20 cellular contexts compared by ENCODE assay signal in genomic region chr4:13173974-13174373, GRCh38.
DNase-seq lines count a peak whose midpoint lies in the region; ATAC-seq and TF ChIP-seq lines count a peak whose summit lies in the region.
"Had no signal": no experiment of that assay in that cellular context is flagged by ENCODE, and none has a peak within 500 bp of the region (broad histone marks: within the 10 kb centered on the region; RNA-seq: fewer than 3 reads in every experiment).

No MANE protein-coding gene starts in this region.

- no peak for TF ChIP-seq CTCF in esophagus muscularis mucosa (IDR thresholded peaks at IDR 0.05)
- no peak for TF ChIP-seq CTCF in dorsolateral prefrontal cortex (IDR thresholded peaks at IDR 0.05 in 54 of 56, conservative IDR thresholded peaks at IDR 0.05 in 2 of 56; ENCODE audit: low read depth in 1 of 56, partially characterized antibody in 56 of 56)

- intact Hi-C loops in esophagus muscularis mucosa (cut with DNase I) (no loop called here), left ventricle myocardium superior (cut with micrococcal nuclease) (no loop called here), sciatic nerve (cut with DNase I) (no loop called here), aorta (cut with DNase I) (no loop called here), dorsolateral prefrontal cortex (cut with DNase I) (no loop called here)

- H3K4me3 ChIP-seq in esophagus muscularis mucosa, result no peak overlapping the region
- H3K4me3 ChIP-seq in aorta (ENCODE audit: low read length in 2 of 2), result no peak overlapping the region
- H3K4me3 ChIP-seq in dorsolateral prefrontal cortex, result no peak overlapping the region
- H3K4me3 ChIP-seq: adrenal gland had no signal

- WGBS in esophagus muscularis mucosa, result 61% methylated on average over 7 of the region's 7 CpGs
- 54 to 66% methylated on average over 7 of the region's 7 CpGs for WGBS in aorta, 2 donors

- DNase-seq in esophagus muscularis mucosa (ENCODE audit: extremely low spot score), result peak; percentile 92
- peak; percentile 67 for DNase-seq in left ventricle myocardium superior
- DNase-seq in sciatic nerve (ENCODE audit: low spot score), result peak; percentile 77
- peak in 1 of 2 donors; percentile 70 for DNase-seq in aorta
- DNase-seq in NK-92 (lab: John Stamatoyannopoulos, UW; ENCODE audit: unreplicated experiment), result no peak
- no peak for DNase-seq in dorsolateral prefrontal cortex
- no peak for DNase-seq in HuH-7.5 (ENCODE audit: low spot score)
- DNase-seq: activated CD4-positive, CD25-positive, alpha-beta regulatory T cell treated with anti-CD3 and anti-CD28 coated beads, Interleukin-2, amount 50 U/mL, for 72 hours; BE2C; Calu3; caudate nucleus; EL; KG1; NCI-H2081 treated with DMSO at 0.1 percent for 48 hours; nephron progenitor cell; stimulated activated CD4-positive, alpha-beta T cell treated with anti-CD3 and anti-CD28 coated beads, Interleukin-12 subunit alpha, Interleukin-12 subunit beta, amount 100 ng/mL, for 4 hours; stimulated activated CD8-positive, alpha-beta memory T cell treated with anti-CD3 and anti-CD28 coated beads, Interleukin-4, amount 100 ng/mL, for 48 hours had no signal

- H3K4me1 ChIP-seq in esophagus muscularis mucosa (no peaks in the 10 kb centered on the region), aorta (ENCODE audit: control insufficient read depth in 1 of 2, insufficient read depth in 2 of 2, low read length in 2 of 2) (no peaks in the 10 kb centered on the region)
- H3K4me1 ChIP-seq: adrenal gland, BE2C had no signal

- H3K36me3 ChIP-seq in esophagus muscularis mucosa (no peaks in the 10 kb centered on the region), aorta (ENCODE audit: control insufficient read depth in 1 of 2, insufficient read depth in 2 of 2, low read length in 1 of 2) (no peaks in the 10 kb centered on the region)
- H3K36me3 ChIP-seq: adrenal gland, BE2C had no signal

- H3K9me3 ChIP-seq in esophagus muscularis mucosa, result no peaks in the 10 kb centered on the region
- no peaks in the 10 kb centered on the region for H3K9me3 ChIP-seq in aorta (ENCODE audit: control insufficient read depth, low read length)
- H3K9me3 ChIP-seq: adrenal gland, BE2C had no signal

- ATAC-seq in left ventricle myocardium superior (peak; percentile 98), sciatic nerve (peak; percentile 99), aorta (ENCODE audit: low FRiP score) (peak; percentile 88)
- ATAC-seq: activated T-helper 17 cell treated with anti-CD3 and anti-CD28 coated beads, Interleukin-2, amount 50 U/mL, for 72 hours; esophagus mucosa had no signal

- TF ChIP-seq POLR2A in esophagus muscularis mucosa (IDR thresholded peaks at IDR 0.05; ENCODE audit: low read depth), result no peak

- peak overlapping the region; percentile 34 to 54 (median 42) for H3K27ac ChIP-seq in esophagus muscularis mucosa (replicated peaks in 1 of 4)
- no peak overlapping the region for H3K27ac ChIP-seq in aorta (ENCODE audit: low read depth in 1 of 2, low read length in 2 of 2)
- no peak overlapping the region for H3K27ac ChIP-seq in dorsolateral prefrontal cortex
- H3K27ac ChIP-seq: adrenal gland had no signal

- no peak for TF ChIP-seq EP300 in esophagus muscularis mucosa (IDR thresholded peaks at IDR 0.05)

- H3K27me3 ChIP-seq in esophagus muscularis mucosa (no peaks in the 10 kb centered on the region), aorta (ENCODE audit: control insufficient read depth in 1 of 2, insufficient read depth in 2 of 2, low read length in 1 of 2) (no peaks in the 10 kb centered on the region), dorsolateral prefrontal cortex (no peaks in the 10 kb centered on the region)
- H3K27me3 ChIP-seq: adrenal gland, BE2C had no signal

Comparison
In these comparisons a context has a peak if more than half of its experiments do, and no peak if none do; other contexts are left out.
1. DNase-seq: peak in esophagus muscularis mucosa (single experiment), left ventricle myocardium superior (single experiment) and sciatic nerve (single experiment); none in NK-92 (single experiment), dorsolateral prefrontal cortex (0 of 10) and HuH-7.5 (single experiment).
2. H3K27ac ChIP-seq: peak in esophagus muscularis mucosa (4 of 4); none in aorta (0 of 2) and dorsolateral prefrontal cortex (0 of 59).
3. Peak in every context shown above with its lines, with median percentiles within 50 percentile points of each other: ATAC-seq.